19 cellular contexts compared by ENCODE assay signal in the genomic region with DNA sequence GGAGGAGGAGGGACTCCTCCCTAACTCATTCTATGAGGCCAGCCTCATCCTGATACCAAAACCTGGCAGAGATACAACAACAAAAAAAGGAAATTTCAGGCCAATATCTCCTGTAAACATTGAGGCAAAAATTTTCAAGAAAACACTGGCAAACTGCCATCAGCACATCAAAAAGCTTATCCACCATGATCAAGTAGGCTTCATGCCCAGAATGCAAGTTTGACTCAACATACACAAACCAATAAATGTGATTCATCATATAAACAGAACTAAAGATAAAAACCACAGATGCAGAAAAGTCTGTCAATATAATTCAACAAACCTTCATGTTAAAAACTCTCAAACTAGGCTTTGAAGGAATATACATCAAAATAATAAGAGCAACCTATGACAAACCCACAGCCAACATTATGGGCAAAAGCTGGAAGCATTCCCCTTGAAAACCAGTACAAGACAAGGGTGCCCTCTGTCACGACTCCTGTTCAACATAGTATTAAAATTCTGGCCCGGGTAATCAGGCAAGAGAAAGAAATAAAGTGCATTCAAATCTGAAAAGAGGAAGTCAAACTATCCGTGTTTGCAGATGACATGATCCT.
DNase-seq lines count a peak whose midpoint lies in the region; ATAC-seq, FAIRE-seq and TF ChIP-seq lines count a peak whose summit lies in the region.
"Had no signal": no experiment of that assay in that cellular context is flagged by ENCODE, and none has a peak within 500 bp of the region (broad histone marks: within the 10 kb centered on the region; RNA-seq: fewer than 3 reads in every experiment).

No MANE protein-coding gene starts in this region.

- in situ Hi-C loops in astrocyte of the spinal cord (cut with HindIII; ENCODE audit: low sequenced_read_pairs), result no loop called here

- peaks cover 14% of the 10 kb centered on the region; the same call in 1 of the 2 replicates for H3K9me3 ChIP-seq in OCI-LY3 (ENCODE audit: insufficient read depth, low read length)
- H3K9me3 ChIP-seq: BLaER1, gastrocnemius medialis, Peyer's patch, thyroid gland had no signal

- no peaks in the 10 kb centered on the region for H4K20me1 ChIP-seq in OCI-LY3 (ENCODE audit: insufficient read depth, low read length)
- H4K20me1 ChIP-seq: BLaER1 had no signal

- no peak overlapping the region for H3K27ac Mint-ChIP-seq in nephron progenitor cell
- no peak overlapping the region for H3K27ac Mint-ChIP-seq in activated T-helper 17 cell treated with anti-CD3 and anti-CD28 coated beads, Interleukin-2, amount 50 U/mL, for 72 hours
- H3K27ac Mint-ChIP-seq: GM23338; neural progenitor cell; stimulated activated memory B cell treated with anti-CD40 and anti-IgM and Interleukin-4, amounts not matched to agents 10 μg/mL and 1 μg/mL and 100 μg/mL, for 72 hours had no signal

- ATAC-seq in activated T-helper 17 cell treated with anti-CD3 and anti-CD28 coated beads, Interleukin-2, amount 50 U/mL, for 72 hours (replicated peaks), result no peak
- ATAC-seq: gastrocnemius medialis; GM23338; stimulated activated memory B cell treated with anti-CD40 and anti-IgM and Interleukin-4, amounts not matched to agents 10 μg/mL and 1 μg/mL and 100 μg/mL, for 72 hours had no signal

- peaks cover 19% of the 10 kb centered on the region for H3K36me3 ChIP-seq in OCI-LY3 (replicated peaks; ENCODE audit: low read depth, low read length)
- H3K36me3 ChIP-seq: BLaER1, gastrocnemius medialis, neural progenitor cell, Peyer's patch, thyroid gland had no signal

- H3K27me3 ChIP-seq in OCI-LY3 (ENCODE audit: low read depth, low read length), result no peaks in the 10 kb centered on the region
- H3K27me3 ChIP-seq: BLaER1, gastrocnemius medialis, neural progenitor cell, Peyer's patch, thyroid gland had no signal

- DNase-seq in GM12891 (ENCODE audit: insufficient read length, low spot score), result no peak
- peak; percentile 61 for DNase-seq in astrocyte of the spinal cord (ENCODE audit: low read depth, low spot score)
- DNase-seq in iris pigment epithelial cell (ENCODE audit: low read depth), result peak; percentile 65
- DNase-seq in nephron progenitor cell, result no peak
- DNase-seq in NOMO-1 treated with DMSO at 0.1 percent for 48 hours (lab: John Stamatoyannopoulos, UW; ENCODE audit: unreplicated experiment), result no peak
- no peak for DNase-seq in LoVo (ENCODE audit: low spot score)
- DNase-seq: activated CD4-positive, alpha-beta T cell treated with anti-CD3 and anti-CD28 coated beads for 48 hours; activated CD8-positive, alpha-beta memory T cell treated with anti-CD3 and anti-CD28 coated beads, Interleukin-2, amount 50 U/mL, for 4 hours; gastrocnemius medialis; midbrain; Peyer's patch; thyroid gland had no signal

- peak; percentile 26 for TF ChIP-seq CTCF in OCI-LY3 (IDR thresholded peaks at IDR 0.05; ENCODE audit: low read depth, low read length)
- TF ChIP-seq CTCF in astrocyte of the spinal cord (IDR thresholded peaks at IDR 0.05; ENCODE audit: low read depth, low read length), result no peak
- TF ChIP-seq CTCF in nephron progenitor cell (IDR thresholded peaks at IDR 0.05), result no peak

- no peaks in the 10 kb centered on the region for H3K36me3 Mint-ChIP-seq in nephron progenitor cell (ENCODE audit: low read depth)
- H3K36me3 Mint-ChIP-seq in activated T-helper 17 cell treated with anti-CD3 and anti-CD28 coated beads, Interleukin-2, amount 50 U/mL, for 72 hours (ENCODE audit: low read depth), result no peaks in the 10 kb centered on the region
- H3K36me3 Mint-ChIP-seq: neural progenitor cell; stimulated activated memory B cell treated with anti-CD40 and anti-IgM and Interleukin-4, amounts not matched to agents 10 μg/mL and 1 μg/mL and 100 μg/mL, for 72 hours had no signal

- H3K4me2 ChIP-seq in OCI-LY3 (ENCODE audit: low read length), result peak overlapping the region; percentile 42
- H3K4me2 ChIP-seq: BLaER1, GM23338, neural progenitor cell had no signal

- H3K4me1 Mint-ChIP-seq in nephron progenitor cell, result no peaks in the 10 kb centered on the region
- no peaks in the 10 kb centered on the region for H3K4me1 Mint-ChIP-seq in activated T-helper 17 cell treated with anti-CD3 and anti-CD28 coated beads, Interleukin-2, amount 50 U/mL, for 72 hours
- H3K4me1 Mint-ChIP-seq: GM23338; neural progenitor cell; stimulated activated memory B cell treated with anti-CD40 and anti-IgM and Interleukin-4, amounts not matched to agents 10 μg/mL and 1 μg/mL and 100 μg/mL, for 72 hours had no signal

- no peaks in the 10 kb centered on the region for H3K9me3 Mint-ChIP-seq in nephron progenitor cell
- H3K9me3 Mint-ChIP-seq in activated T-helper 17 cell treated with anti-CD3 and anti-CD28 coated beads, Interleukin-2, amount 50 U/mL, for 72 hours, result no peaks in the 10 kb centered on the region
- H3K9me3 Mint-ChIP-seq: neural progenitor cell; stimulated activated memory B cell treated with anti-CD40 and anti-IgM and Interleukin-4, amounts not matched to agents 10 μg/mL and 1 μg/mL and 100 μg/mL, for 72 hours had no signal

- no peak overlapping the region for H3K4me3 Mint-ChIP-seq in nephron progenitor cell
- no peak overlapping the region for H3K4me3 Mint-ChIP-seq in activated T-helper 17 cell treated with anti-CD3 and anti-CD28 coated beads, Interleukin-2, amount 50 U/mL, for 72 hours
- H3K4me3 Mint-ChIP-seq: GM23338; neural progenitor cell; stimulated activated memory B cell treated with anti-CD40 and anti-IgM and Interleukin-4, amounts not matched to agents 10 μg/mL and 1 μg/mL and 100 μg/mL, for 72 hours had no signal

- peaks cover 20% of the 10 kb centered on the region for H3K4me1 ChIP-seq in OCI-LY3 (ENCODE audit: low read length)
- H3K4me1 ChIP-seq: BLaER1, gastrocnemius medialis, neural progenitor cell, Peyer's patch, thyroid gland had no signal

- H2AFZ ChIP-seq in OCI-LY3 (ENCODE audit: low read depth, low read length), result peak overlapping the region; percentile 64
- H2AFZ ChIP-seq: GM23338, neural progenitor cell had no signal

- no peak for TF ChIP-seq POLR2A in GM12891 (IDR thresholded peaks at IDR 0.05; ENCODE audit: low read depth, low read length)

- H3K9ac ChIP-seq in OCI-LY3 (ENCODE audit: low read length), result peak overlapping the region; percentile 14; the same call in 1 of the 2 replicates
- H3K9ac ChIP-seq: BLaER1, neural progenitor cell had no signal

- H3K79me2 ChIP-seq in OCI-LY3 (ENCODE audit: low read length), result no peaks in the 10 kb centered on the region

- H3K4me3 ChIP-seq in OCI-LY3 (ENCODE audit: low read length) (0 out of 2 replicates have a peak overlapping the region, but pooled peaks have one; percentile 10), astrocyte of the spinal cord (ENCODE audit: low read depth, low read length) (no peak overlapping the region)
- H3K4me3 ChIP-seq: BLaER1, gastrocnemius medialis, GM23338, neural progenitor cell, Peyer's patch, SK-N-MC, thyroid gland had no signal

- FAIRE-seq in GM12891 (lab: Jason Lieb, UNC), result no peak

- H3K27ac ChIP-seq in OCI-LY3 (ENCODE audit: low read length), result peak overlapping the region; percentile 71
- H3K27ac ChIP-seq: BLaER1, gastrocnemius medialis, neural progenitor cell, Peyer's patch, SK-N-MC, thyroid gland had no signal

- H3K27me3 Mint-ChIP-seq in nephron progenitor cell (ENCODE audit: low read depth, poor library complexity), result no peaks in the 10 kb centered on the region
- H3K27me3 Mint-ChIP-seq in activated T-helper 17 cell treated with anti-CD3 and anti-CD28 coated beads, Interleukin-2, amount 50 U/mL, for 72 hours, result no peaks in the 10 kb centered on the region
- H3K27me3 Mint-ChIP-seq: stimulated activated memory B cell treated with anti-CD40 and anti-IgM and Interleukin-4, amounts not matched to agents 10 μg/mL and 1 μg/mL and 100 μg/mL, for 72 hours had no signal

TF ChIP-seq in GM12891, 5 proteins besides CTCF, POLR2A, EP300 and RAD21:
- TF ChIP-seq SPI1 (IDR thresholded peaks at IDR 0.05; ENCODE audit: low read depth, low read length) (peak; percentile 45), TAF1 (IDR thresholded peaks at IDR 0.05; ENCODE audit: low read depth, low read length) (no peak)

Comparison
In these comparisons a context has a peak if more than half of its experiments do, and no peak if none do; other contexts are left out.
1. DNase-seq: peak in astrocyte of the spinal cord (single experiment) and iris pigment epithelial cell (single experiment); none in GM12891 (single experiment), nephron progenitor cell (single experiment), NOMO-1 treated with DMSO at 0.1 percent for 48 hours (single experiment) and LoVo (single experiment).